19 cellular contexts compared by ENCODE assay signal in genomic region chr10:3399756-3400155, GRCh38.
DNase-seq lines count a peak whose midpoint lies in the region; ATAC-seq and TF ChIP-seq lines count a peak whose summit lies in the region.
"Had no signal": no experiment of that assay in that cellular context is flagged by ENCODE, and none has a peak within 500 bp of the region (broad histone marks: within the 10 kb centered on the region; RNA-seq: fewer than 3 reads in every experiment).

No MANE protein-coding gene starts in this region.

- no peaks in the 10 kb centered on the region for H3K27me3 ChIP-seq in right atrium auricular region
- no peaks in the 10 kb centered on the region for H3K27me3 ChIP-seq in muscle layer of colon (ENCODE audit: control insufficient read depth in 1 of 2, insufficient read depth in 2 of 2, low read length in 2 of 2)
- no peaks in the 10 kb centered on the region for H3K27me3 ChIP-seq in A673 (replicated peaks; ENCODE audit: insufficient read depth, low read depth, low read length, poor library complexity)

- peaks cover 0 to under 1% (median 0%) of the 10 kb centered on the region in 3 donors for H3K9me3 Mint-ChIP-seq in T-cell
- H3K9me3 Mint-ChIP-seq in stimulated activated naive CD8-positive, alpha-beta T cell treated with anti-CD3 and anti-CD28 coated beads, Interleukin-15, amount 100 ng/mL, for 72 hours: no peaks in the 10 kb centered on the region

- ATAC-seq in Right ventricle myocardium superior (ENCODE audit: poor library complexity) (no peak), T-cell (replicated peaks in 1 of 4) (no peak)
- no peak for ATAC-seq in stimulated activated naive CD8-positive, alpha-beta T cell treated with anti-CD3 and anti-CD28 coated beads, Interleukin-15, amount 100 ng/mL, for 72 hours
- ATAC-seq: A549 had no signal

- DNase-seq in right atrium auricular region (ENCODE audit: low spot score) (peak; percentile 26), Right ventricle myocardium superior (no peak), dermis microvascular lymphatic vessel endothelial cell (ENCODE audit: low read depth in 2 of 2) (peak; percentile 52 to 75), T-cell (no peak), A673 (ENCODE audit: low spot score) (no peak), OCI-M2 (lab: John Stamatoyannopoulos, UW; ENCODE audit: unreplicated experiment) (no peak)
- DNase-seq in stimulated activated naive CD8-positive, alpha-beta T cell treated with anti-CD3 and anti-CD28 coated beads, Interleukin-15, amount 100 ng/mL, for 72 hours: no peak
- DNase-seq: activated CD8-positive, alpha-beta memory T cell treated with anti-CD3 and anti-CD28 coated beads for 24 hours; amniotic stem cell; CD4-positive, alpha-beta memory T cell; GOT3; NCI-H2029; NCI-H524 treated with DMSO at 0.1 percent for 48 hours had no signal

- H3K9me3 ChIP-seq in right atrium auricular region (peaks cover 0 to 1% of the 10 kb centered on the region in 2 donors), muscle layer of colon (ENCODE audit: low read length) (no peaks in the 10 kb centered on the region), A673 (ENCODE audit: low read depth, low read length, poor library complexity, severe bottlenecking) (no peaks in the 10 kb centered on the region)
- H3K9me3 ChIP-seq: A549 had no signal

- no peaks in the 10 kb centered on the region for H3K36me3 ChIP-seq in right atrium auricular region
- H3K36me3 ChIP-seq in muscle layer of colon (ENCODE audit: insufficient read depth, low read length): no peaks in the 10 kb centered on the region
- H3K36me3 ChIP-seq in A673 (ENCODE audit: insufficient read depth, low read length, poor library complexity, severe bottlenecking): no peaks in the 10 kb centered on the region

- H3K27ac ChIP-seq in right atrium auricular region (peak overlapping the region in 1 of 2 donors; percentile 3), muscle layer of colon (ENCODE audit: low read depth, low read length) (peak overlapping the region; percentile 54), A673 (ENCODE audit: low read depth, low read length, poor library complexity, severe bottlenecking) (no peak overlapping the region)
- H3K27ac ChIP-seq: A549, PC-9, VCaP had no signal

- no peak overlapping the region for H3K4me3 Mint-ChIP-seq in T-cell
- H3K4me3 Mint-ChIP-seq in stimulated activated naive CD8-positive, alpha-beta T cell treated with anti-CD3 and anti-CD28 coated beads, Interleukin-15, amount 100 ng/mL, for 72 hours: no peak overlapping the region
- H3K4me3 Mint-ChIP-seq: dendritic cell treated with granulocyte-macrophage colony-stimulating factor and Interleukin-4, amounts not matched to agents 40 ng/mL and 50 ng/mL, for 4 days had no signal

- CTCF ChIA-PET in T-cell (lab: Charles Lee) (no interaction called here), A673 (lab: Charles Lee) (no interaction called here)

- H3K4me3 ChIP-seq in right atrium auricular region (no peak overlapping the region), muscle layer of colon (ENCODE audit: low read depth in 1 of 2, low read length in 2 of 2) (no peak overlapping the region), A673 (ENCODE audit: low read depth, low read length, poor library complexity, severe bottlenecking) (no peak overlapping the region)
- H3K4me3 ChIP-seq: A549, PC-9 had no signal

- no peak overlapping the region for H3K9ac ChIP-seq in muscle layer of colon (ENCODE audit: low read length)

- peaks cover 0 to 2% (median 0%) of the 10 kb centered on the region in 3 donors for H3K4me1 Mint-ChIP-seq in T-cell
- H3K4me1 Mint-ChIP-seq in stimulated activated naive CD8-positive, alpha-beta T cell treated with anti-CD3 and anti-CD28 coated beads, Interleukin-15, amount 100 ng/mL, for 72 hours: no peaks in the 10 kb centered on the region
- H3K4me1 Mint-ChIP-seq: CD4-positive, alpha-beta memory T cell had no signal

- TF ChIP-seq CTCF in right atrium auricular region (IDR thresholded peaks at IDR 0.05) (no peak), A673 (conservative IDR thresholded peaks at IDR 0.05; ENCODE audit: low read depth, low read length) (no peak)

- peaks cover 9% of the 10 kb centered on the region in 2 donors for H3K27me3 Mint-ChIP-seq in T-cell
- peaks cover 26% of the 10 kb centered on the region for H3K27me3 Mint-ChIP-seq in stimulated activated naive CD8-positive, alpha-beta T cell treated with anti-CD3 and anti-CD28 coated beads, Interleukin-15, amount 100 ng/mL, for 72 hours

- no peaks in the 10 kb centered on the region for H3K36me3 Mint-ChIP-seq in T-cell
- H3K36me3 Mint-ChIP-seq: CD4-positive, alpha-beta memory T cell had no signal

- H3K27ac Mint-ChIP-seq in T-cell: no peak overlapping the region
- no peak overlapping the region for H3K27ac Mint-ChIP-seq in stimulated activated naive CD8-positive, alpha-beta T cell treated with anti-CD3 and anti-CD28 coated beads, Interleukin-15, amount 100 ng/mL, for 72 hours
- H3K27ac Mint-ChIP-seq: activated T-helper 2 cell treated with anti-CD3 and anti-CD28 coated beads, Interferon-gamma antibody, Interleukin-2, Interleukin-4, amounts not matched to agents 10 μg/mL and 5 μg/mL and 100 μg/mL, durations not matched to agents 14 hours and 24 hours and 36 hours; dendritic cell treated with granulocyte-macrophage colony-stimulating factor and Interleukin-4, amounts not matched to agents 40 ng/mL and 50 ng/mL, for 4 days had no signal

- peaks cover 0 to 12% of the 10 kb centered on the region in 2 donors for H3K4me1 ChIP-seq in right atrium auricular region
- peaks cover 10% of the 10 kb centered on the region for H3K4me1 ChIP-seq in muscle layer of colon (ENCODE audit: insufficient read depth, low read length)
- H3K4me1 ChIP-seq in A673 (ENCODE audit: insufficient read depth, low read length, poor library complexity, severe bottlenecking): peaks cover 23% of the 10 kb centered on the region

- BruUV-seq in A673 (replicated peaks; lab: Mats Ljungman, UMichigan): no TSS peak

- intact Hi-C loops in Right ventricle myocardium superior (cut with DNase I) (no loop called here), A673 (cut with micrococcal nuclease; ENCODE audit: unreplicated experiment) (no loop called here)

- POLR2A ChIA-PET in T-cell (lab: Charles Lee): no interaction called here
- POLR2A ChIA-PET in A673 (lab: Charles Lee; ENCODE audit: low non-redundant PET): no interaction called here

Comparison
In these comparisons a context has a peak if more than half of its experiments do, and no peak if none do; other contexts are left out.
1. DNase-seq: peak in right atrium auricular region (single experiment) and dermis microvascular lymphatic vessel endothelial cell (2 of 2); none in Right ventricle myocardium superior (single experiment), T-cell (0 of 34), A673 (single experiment), OCI-M2 (single experiment) and stimulated activated naive CD8-positive, alpha-beta T cell treated with anti-CD3 and anti-CD28 coated beads, Interleukin-15, amount 100 ng/mL, for 72 hours (0 of 2).